ENCODE assay signal across 9 cellular contexts in the genomic region with DNA sequence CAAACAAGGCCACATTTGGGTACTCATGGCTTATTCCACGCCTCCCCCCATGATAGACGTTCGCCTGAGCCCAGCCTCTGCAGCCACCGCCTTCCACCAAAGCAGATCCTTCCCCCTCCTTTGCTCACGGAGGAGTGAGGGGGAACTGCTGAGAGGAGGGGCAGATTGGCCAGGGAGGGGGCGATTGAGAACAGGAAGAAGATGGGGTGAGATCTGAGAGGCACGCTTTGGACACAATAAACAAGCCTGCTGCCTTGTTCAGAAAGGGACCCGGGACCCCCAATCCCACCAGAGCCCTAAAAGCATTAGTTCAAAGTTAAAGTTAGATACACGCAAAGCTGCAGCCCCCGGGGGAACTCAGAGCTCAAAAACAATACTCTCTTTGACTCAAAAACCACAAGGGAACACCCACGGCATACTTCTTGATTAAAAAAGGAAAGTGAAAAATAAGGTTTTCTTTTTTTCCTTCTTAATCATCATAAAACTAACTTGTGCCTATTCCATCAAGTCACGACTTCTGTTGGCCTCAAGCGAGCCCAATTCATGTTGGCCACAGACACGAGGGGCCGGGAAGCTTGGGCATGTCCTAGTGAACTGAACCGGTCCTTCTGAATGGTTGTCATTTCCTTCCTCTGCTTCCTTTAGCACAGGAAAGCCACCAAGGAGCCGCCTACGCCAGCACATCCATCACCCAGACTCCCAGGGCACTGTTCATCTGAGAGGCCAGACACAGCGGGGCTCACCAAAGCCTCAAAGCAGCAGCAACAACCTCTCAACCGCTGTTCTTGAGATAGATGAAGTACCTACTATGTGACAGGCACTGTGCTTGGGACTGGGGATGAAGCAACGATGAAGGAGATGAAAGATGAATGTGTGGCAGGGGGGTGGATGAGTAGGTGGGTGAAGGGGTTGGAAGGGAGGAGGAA. TPM values are rescaled to one million over a fixed set of nuclear protein-coding genes. Genes with fewer than 3 reads are reported as not detected.
A peak's percentile ranks its signal among the peaks of the same experiment; 100 is the strongest.
DNase-seq lines count a peak whose midpoint lies in the region; ATAC-seq and FAIRE-seq lines count a peak whose summit lies in the region.
"Had no signal": no experiment of that assay in that cellular context is flagged by ENCODE, and none has a peak within 500 bp of the region (broad histone marks: within the 10 kb centered on the region; RNA-seq: fewer than 3 reads in every experiment).

No MANE protein-coding gene starts in this region.

- no peaks in the 10 kb centered on the region for H3K9me3 Mint-ChIP-seq in activated CD8-positive, alpha-beta T cell treated with anti-CD3 and anti-CD28 coated beads, Interleukin-2, amount 10 ng/mL, durations not matched to agents 7 days and 5 days (ENCODE audit: insufficient read depth)
- no peaks in the 10 kb centered on the region for H3K9me3 Mint-ChIP-seq in immature natural killer cell

- H3K4me1 Mint-ChIP-seq in activated CD8-positive, alpha-beta T cell treated with anti-CD3 and anti-CD28 coated beads, Interleukin-2, amount 10 ng/mL, durations not matched to agents 7 days and 5 days (ENCODE audit: low read depth), result peaks cover 96% of the 10 kb centered on the region
- peaks cover 98 to 100% of the 10 kb centered on the region in 2 donors for H3K4me1 Mint-ChIP-seq in immature natural killer cell

- H3K36me3 ChIP-seq in thymus (ENCODE audit: control insufficient read depth, insufficient read depth), result no peaks in the 10 kb centered on the region

- H3K4me1 ChIP-seq in thymus (ENCODE audit: control insufficient read depth, insufficient read depth, low read length), result peaks cover 31% of the 10 kb centered on the region

- 9% methylated on average over 21 of the region's 21 CpGs for WGBS in thymus

- H3K27me3 Mint-ChIP-seq in activated CD8-positive, alpha-beta T cell treated with anti-CD3 and anti-CD28 coated beads, Interleukin-2, amount 10 ng/mL, durations not matched to agents 7 days and 5 days (ENCODE audit: low read depth), result no peaks in the 10 kb centered on the region
- H3K27me3 Mint-ChIP-seq in immature natural killer cell (ENCODE audit: low read depth in 3 of 3), result peaks cover 21 to 42% (median 24%) of the 10 kb centered on the region in 3 donors

- FAIRE-seq in RCC 7860 (lab: Jason Lieb, UNC), result no peak

- POLR2A ChIA-PET in activated CD8-positive, alpha-beta T cell treated with anti-CD3 and anti-CD28 coated beads, Interleukin-2, amount 10 ng/mL, durations not matched to agents 7 days and 5 days (lab: Charles Lee), result interaction anchor here (1.0 to 2.3 kb wide), 3 partner anchors 14 to 44 kb away, joined by 3 to 13 read pairs (median 3); partner anchors contain the start of gene NFATC2

- peak overlapping the region; percentile 52 for H3K4me3 Mint-ChIP-seq in activated CD8-positive, alpha-beta T cell treated with anti-CD3 and anti-CD28 coated beads, Interleukin-2, amount 10 ng/mL, durations not matched to agents 7 days and 5 days
- peak overlapping the region; percentile 76 to 95 (median 82) for H3K4me3 Mint-ChIP-seq in immature natural killer cell

- DNase-seq in Daoy (ENCODE audit: low read depth) (peak; percentile 35), immature natural killer cell (peak; percentile 79 to 85 (median 84)), NCI-H2107 treated with DMSO at 0.1 percent for 48 hours (lab: John Stamatoyannopoulos, UW; ENCODE audit: unreplicated experiment) (no peak), RCC 7860 (ENCODE audit: low spot score) (no peak)
- peak; percentile 58 for DNase-seq in activated CD8-positive, alpha-beta T cell treated with anti-CD3 and anti-CD28 coated beads, Interleukin-2, amount 10 ng/mL, durations not matched to agents 7 days and 5 days

- ATAC-seq in HG03354 (IDR thresholded peaks at IDR 0.05; ENCODE audit: poor library complexity, severe bottlenecking, unreplicated experiment) (peak; percentile 48), HG02981 (IDR thresholded peaks at IDR 0.05; ENCODE audit: unreplicated experiment) (no peak)
- ATAC-seq in activated CD8-positive, alpha-beta T cell treated with anti-CD3 and anti-CD28 coated beads, Interleukin-2, amount 10 ng/mL, durations not matched to agents 7 days and 5 days, result peak; percentile 38
- ATAC-seq: body of pancreas had no signal

- no peaks in the 10 kb centered on the region for H3K27me3 ChIP-seq in thymus (ENCODE audit: control insufficient read depth, insufficient read depth)
- H3K27me3 ChIP-seq: body of pancreas had no signal

- CTCF ChIA-PET in activated CD8-positive, alpha-beta T cell treated with anti-CD3 and anti-CD28 coated beads, Interleukin-2, amount 10 ng/mL, durations not matched to agents 7 days and 5 days (lab: Charles Lee), result interaction anchor here (0.8 to 1.4 kb wide), 5 partner anchors 16 to 112 kb away, joined by 3 to 5 read pairs (median 4); partner anchors contain the start of gene NFATC2

- H3K27ac ChIP-seq in thymus (ENCODE audit: low read depth), result peak overlapping the region; percentile 73
- H3K27ac ChIP-seq: body of pancreas had no signal

- no peak overlapping the region for H3K4me3 ChIP-seq in thymus (ENCODE audit: low read length)
- H3K4me3 ChIP-seq: body of pancreas had no signal

- peaks cover 68% of the 10 kb centered on the region for H3K36me3 Mint-ChIP-seq in activated CD8-positive, alpha-beta T cell treated with anti-CD3 and anti-CD28 coated beads, Interleukin-2, amount 10 ng/mL, durations not matched to agents 7 days and 5 days (ENCODE audit: low read depth)
- H3K36me3 Mint-ChIP-seq in immature natural killer cell, result peaks cover 11 to 21% (median 19%) of the 10 kb centered on the region in 3 donors

- H3K27ac Mint-ChIP-seq in activated CD8-positive, alpha-beta T cell treated with anti-CD3 and anti-CD28 coated beads, Interleukin-2, amount 10 ng/mL, durations not matched to agents 7 days and 5 days, result peak overlapping the region; percentile 85
- peak overlapping the region; percentile 97 to 100 (median 100) for H3K27ac Mint-ChIP-seq in immature natural killer cell

- H3K9me3 ChIP-seq in thymus (ENCODE audit: control insufficient read depth), result no peaks in the 10 kb centered on the region
- H3K9me3 ChIP-seq: body of pancreas had no signal

RNA-seq across cellular contexts. Expression of gene NFATC2, which starts 44.7 kb away (rescaled TPM):
- 0.18 and 0.40 TPM in 2 replicates for total RNA-seq in Daoy (2014; rRNA removed; shearing (Covaris generic))
- 10 to 100 TPM; 53.5 to 55.8 TPM for total RNA-seq in activated CD8-positive, alpha-beta T cell treated with anti-CD3 and anti-CD28 coated beads, Interleukin-2, amount 10 ng/mL, durations not matched to agents 7 days and 5 days
- polyA plus RNA-seq in immature natural killer cell, result 100 to 1,000 TPM in 1 of 3 donors, 10 to 100 TPM in 2; 14.5 to 101 (median 21.3) TPM
- polyA plus RNA-seq in thymus, result 4.4 TPM

Comparison
In these comparisons a context has a peak if more than half of its experiments do, and no peak if none do; other contexts are left out.
1. DNase-seq: peak in Daoy (single experiment), activated CD8-positive, alpha-beta T cell treated with anti-CD3 and anti-CD28 coated beads, Interleukin-2, amount 10 ng/mL, durations not matched to agents 7 days and 5 days (single experiment) and immature natural killer cell (3 of 3); none in NCI-H2107 treated with DMSO at 0.1 percent for 48 hours (single experiment) and RCC 7860 (single experiment).
2. RNA of gene NFATC2, which starts 44.7 kb away (total RNA-seq): 53.5 to 55.8 TPM in activated CD8-positive, alpha-beta T cell treated with anti-CD3 and anti-CD28 coated beads, Interleukin-2, amount 10 ng/mL, durations not matched to agents 7 days and 5 days; 0.18 to 0.40 TPM in Daoy; every median in the first group is over 10 times any median in the second.